Comparison of ENCODE assay signal across 29 cellular contexts in the genomic region with DNA sequence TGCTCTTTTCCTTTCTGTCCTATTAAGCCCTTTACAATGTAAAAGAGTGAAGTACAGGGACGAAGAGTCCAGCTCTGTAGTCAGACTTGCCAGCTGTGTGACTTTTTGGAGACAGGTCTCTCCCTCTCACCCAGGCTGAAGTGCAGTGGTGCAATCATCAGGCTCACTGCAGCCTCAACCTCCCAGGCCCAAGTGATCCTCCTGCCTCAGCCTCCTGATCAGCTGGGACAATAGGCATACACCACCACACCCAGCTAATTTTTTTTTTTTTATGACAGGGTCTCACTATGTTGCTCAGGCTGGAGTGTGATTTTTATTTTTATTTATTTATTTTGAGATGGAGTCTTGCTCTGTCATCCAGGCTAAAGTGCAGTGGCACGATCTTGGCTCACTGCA.
"Had no signal": no experiment of that assay in that cellular context is flagged by ENCODE, and none has a peak within 500 bp of the region (broad histone marks: within the 10 kb centered on the region; RNA-seq: fewer than 3 reads in every experiment).

No MANE protein-coding gene starts in this region.

- H3K4me3 ChIP-seq: SJCRH30 had no signal

- H3K9ac ChIP-seq: SK-N-SH had no signal

- H3K36me3 ChIP-seq: brain microvascular endothelial cell, SJCRH30, WERI-Rb-1 had no signal

- H3K4me3 Mint-ChIP-seq: activated CD8-positive, alpha-beta T cell treated with anti-CD3 and anti-CD28 coated beads for 36 hours; activated naive CD8-positive, alpha-beta T cell treated with anti-CD3 and anti-CD28 coated beads for 36 hours; activated T-cell treated with anti-CD3 and anti-CD28 coated beads, Interleukin-2, amount 50 U/mL, for 72 hours; activated T-helper 17 cell treated with anti-CD3 and anti-CD28 coated beads, Interleukin-2, amount 50 U/mL, for 72 hours; T-helper 1 cell treated with Interleukin-12 subunit alpha and Interleukin-12 subunit beta and Interleukin-4 antibody, amounts not matched to agents 30 μg/mL and 1 μg/mL, for 36 hours had no signal

- ATAC-seq: activated CD8-positive, alpha-beta T cell treated with anti-CD3 and anti-CD28 coated beads for 36 hours; activated T-cell treated with anti-CD3 and anti-CD28 coated beads, Interleukin-2, amount 50 U/mL, for 72 hours; activated T-helper 17 cell treated with anti-CD3 and anti-CD28 coated beads, Interleukin-2, amount 50 U/mL, for 72 hours had no signal

- H3K9me3 ChIP-seq: SJCRH30, SK-N-SH had no signal

- H3K27ac Mint-ChIP-seq: activated CD8-positive, alpha-beta T cell treated with anti-CD3 and anti-CD28 coated beads for 36 hours; activated naive CD8-positive, alpha-beta T cell treated with anti-CD3 and anti-CD28 coated beads for 36 hours; activated T-cell treated with anti-CD3 and anti-CD28 coated beads, Interleukin-2, amount 50 U/mL, for 72 hours; activated T-helper 17 cell treated with anti-CD3 and anti-CD28 coated beads, Interleukin-2, amount 50 U/mL, for 72 hours; T-helper 1 cell treated with Interleukin-12 subunit alpha and Interleukin-12 subunit beta and Interleukin-4 antibody, amounts not matched to agents 30 μg/mL and 1 μg/mL, for 36 hours had no signal

- H3K9me3 Mint-ChIP-seq: activated CD8-positive, alpha-beta T cell treated with anti-CD3 and anti-CD28 coated beads for 36 hours; activated naive CD8-positive, alpha-beta T cell treated with anti-CD3 and anti-CD28 coated beads for 36 hours; activated T-cell treated with anti-CD3 and anti-CD28 coated beads, Interleukin-2, amount 50 U/mL, for 72 hours; activated T-helper 17 cell treated with anti-CD3 and anti-CD28 coated beads, Interleukin-2, amount 50 U/mL, for 72 hours; T-helper 1 cell treated with Interleukin-12 subunit alpha and Interleukin-12 subunit beta and Interleukin-4 antibody, amounts not matched to agents 30 μg/mL and 1 μg/mL, for 36 hours had no signal

- H3K27me3 ChIP-seq: brain microvascular endothelial cell, SJCRH30 had no signal

- DNase-seq: activated CD4-positive, alpha-beta T cell treated with anti-CD3 and anti-CD28 coated beads for 1 hour; activated CD4-positive, alpha-beta T cell treated with anti-CD3 and anti-CD28 coated beads for 48 hours; activated CD4-positive, CD25-positive, alpha-beta regulatory T cell; activated CD8-positive, alpha-beta T cell treated with anti-CD3 and anti-CD28 coated beads for 36 hours; activated effector memory CD4-positive, alpha-beta T cell treated with anti-CD3 and anti-CD28 coated beads, Interleukin-2, amount 50 U/mL, for 16 hours; activated naive CD4-positive, alpha-beta T cell; activated naive CD4-positive, alpha-beta T cell treated with anti-CD3 and anti-CD28 coated beads, Interleukin-2, amount 50 U/mL, for 16 hours; activated naive CD8-positive, alpha-beta T cell treated with anti-CD3 and anti-CD28 coated beads for 36 hours; activated T-cell treated with anti-CD3 and anti-CD28 coated beads, Interleukin-2, amount 50 U/mL, for 1 hour; activated T-cell treated with anti-CD3 and anti-CD28 coated beads, Interleukin-2, amount 50 U/mL, for 72 hours; amniotic stem cell; aorta; brain microvascular endothelial cell; central memory CD4-positive, alpha-beta T cell; NCI-H1105; NCI-H1417 treated with DMSO at 0.1 percent for 48 hours; NCI-H187 treated with DMSO at 0.1 percent for 48 hours; NCI-H2081; NCI-H345; NCI-H524 treated with DMSO at 0.1 percent for 48 hours; NK-92 treated with Interleukin-12 subunit alpha and Interleukin-12 subunit beta, amount 100 ng/mL, for 24 hours; PC-3; SHP77; SJCRH30; SK-N-SH; T-helper 9 cell; WERI-Rb-1 had no signal

- H3K4me1 Mint-ChIP-seq: activated T-helper 17 cell treated with anti-CD3 and anti-CD28 coated beads, Interleukin-2, amount 50 U/mL, for 72 hours had no signal

- H3K36me3 Mint-ChIP-seq: activated naive CD8-positive, alpha-beta T cell treated with anti-CD3 and anti-CD28 coated beads for 36 hours had no signal

- H3K27ac ChIP-seq: brain microvascular endothelial cell, SJCRH30, WERI-Rb-1 had no signal
